In genomic region chr5:65625743-65626142, GRCh38 we compare ENCODE assay signal across 8 cellular contexts. TPM values are rescaled to one million over a fixed set of nuclear protein-coding genes. Genes with fewer than 3 reads are reported as not detected.
DNase-seq lines count a peak whose midpoint lies in the region; ATAC-seq, FAIRE-seq and TF ChIP-seq lines count a peak whose summit lies in the region.

No MANE protein-coding gene starts in this region.

- peak overlapping the region; percentile 100 for H2AFZ ChIP-seq in K562 (ENCODE audit: low read depth, low read length)

- in situ Hi-C loops in K562 (cut with MboI), result no loop called here

- TF ChIP-seq EP300 in K562 (IDR thresholded peaks at IDR 0.05; ENCODE audit: low read length), result no peak

- H3K9me1 ChIP-seq in K562 (ENCODE audit: control insufficient read depth, insufficient read depth, low read length), result no peaks in the 10 kb centered on the region

- H3K27me3 ChIP-seq in K562 (ENCODE audit: control insufficient read depth in 2 of 2, insufficient read depth in 2 of 2, low read length in 2 of 2) (no peaks in the 10 kb centered on the region), mucosa of rectum (ENCODE audit: control insufficient read depth in 2 of 2, insufficient read depth in 2 of 2, low read length in 2 of 2) (no peaks in the 10 kb centered on the region)

- intact Hi-C loops in K562 (cut with micrococcal nuclease), result loop anchor here (2.0 to 10.0 kb wide), 2 partner anchors 99 to 299 kb away; partner anchors contain the start of gene ERBIN

- DNase-seq in AG04449 (ENCODE audit: low read depth, low spot score), result no peak
- peak; percentile 11 for DNase-seq in HT-29 (ENCODE audit: low spot score)
- DNase-seq in K562 (ENCODE audit: extremely low read depth in 1 of 4, low spot score in 3 of 4), result peak; percentile 8 to 31 (median 10)
- no peak for DNase-seq in EL
- DNase-seq in nucleus accumbens (lab: John Stamatoyannopoulos, UW), result no peak
- no peak for DNase-seq in activated CD4-positive, alpha-beta T cell treated with anti-CD3 and anti-CD28 coated beads for 1 hour
- no peak for DNase-seq in NCI-H1048 (lab: John Stamatoyannopoulos, UW)

- TF ChIP-seq CTCF in AG04449 (IDR thresholded peaks at IDR 0.05; ENCODE audit: insufficient read depth, low read length, missing control alignments), result no peak
- TF ChIP-seq CTCF in K562 (IDR thresholded peaks at IDR 0.05 in 2 of 3, conservative IDR thresholded peaks at IDR 0.05 in 1 of 3; ENCODE audit: insufficient read depth in 2 of 3, low read depth in 1 of 3, low read length in 3 of 3), result no peak

- no peak for ATAC-seq in K562

- H3K4me1 ChIP-seq in K562 (replicated peaks in 1 of 2; ENCODE audit: control insufficient read depth in 2 of 2, insufficient read depth in 2 of 2, low read length in 2 of 2) (peaks cover 6 to 14% of the 10 kb centered on the region in 2 experiments), mucosa of rectum (ENCODE audit: control insufficient read depth in 2 of 2, insufficient read depth in 2 of 2, low read length in 2 of 2) (peaks cover 11 to 16% of the 10 kb centered on the region in 2 donors)

- no peaks in the 10 kb centered on the region for H3K9me3 ChIP-seq in K562 (replicated peaks; ENCODE audit: control insufficient read depth, insufficient read depth, low read depth, low read length)
- H3K9me3 ChIP-seq in mucosa of rectum (ENCODE audit: control insufficient read depth in 2 of 2, low read length in 2 of 2), result no peaks in the 10 kb centered on the region

- FAIRE-seq in K562 (lab: Jason Lieb, UNC), result no peak

- peaks cover 20% of the 10 kb centered on the region for H3K36me3 ChIP-seq in K562 (ENCODE audit: control insufficient read depth, insufficient read depth, low read length)
- peaks cover 5% of the 10 kb centered on the region in 2 donors for H3K36me3 ChIP-seq in mucosa of rectum (ENCODE audit: control insufficient read depth in 2 of 2, insufficient read depth in 2 of 2, low read length in 2 of 2)

- H3K4me3 ChIP-seq in AG04449 (ENCODE audit: low read depth, low read length) (peak overlapping the region; percentile 90), K562 (peak overlapping the region; percentile 59), mucosa of rectum (ENCODE audit: low read length in 2 of 2) (peak overlapping the region; percentile 88 to 97)

- no peak for TF ChIP-seq RAD21 in K562 (CRISPR knock-in tag; conservative IDR thresholded peaks at IDR 0.05 in 1 of 2, IDR thresholded peaks at IDR 0.05 in 1 of 2)

- POLR2A ChIA-PET in AG04449 (lab: Yijun Ruan, JAX) (no interaction called here), K562 (lab: Yijun Ruan, JAX) (interaction anchor here (0.6 to 1.5 kb wide), 3 partner anchors 17 to 95 kb away, joined by 3 to 5 read pairs (median 4); no protein-coding TSS in a partner anchor)

- peak overlapping the region; percentile 95 for H3K4me2 ChIP-seq in K562 (ENCODE audit: insufficient read depth, low read length)

- peaks cover 81% of the 10 kb centered on the region for H3K79me2 ChIP-seq in K562 (ENCODE audit: control insufficient read depth, insufficient read depth, low read length)

- peak overlapping the region; percentile 84 for H3K27ac ChIP-seq in K562 (ENCODE audit: extremely low read depth, low read depth, low read length)
- H3K27ac ChIP-seq in mucosa of rectum (ENCODE audit: low read depth in 2 of 2, low read length in 2 of 2), result no peak overlapping the region

- H3K9ac ChIP-seq in K562 (ENCODE audit: insufficient read depth in 1 of 2, low read depth in 2 of 2, low read length in 2 of 2) (peak overlapping the region in 1 of 2 experiments; percentile 91; a peak in 3 of 4 replicates), mucosa of rectum (ENCODE audit: low read depth in 1 of 2, low read length in 2 of 2) (peak overlapping the region in 1 of 2 donors; percentile 89)

- WGBS in K562 (ENCODE audit: insufficient coverage, low coverage, missing lambda C conversion rate), result 4% methylated on average over 6 of the region's 6 CpGs

- BruUV-seq in K562 (replicated peaks; lab: Mats Ljungman, UMichigan), result no TSS peak

- TF ChIP-seq POLR2A in K562 (conservative IDR thresholded peaks at IDR 0.05), result no peak

- H4K20me1 ChIP-seq in K562 (replicated peaks; ENCODE audit: control insufficient read depth, insufficient read depth, low read length), result no peaks in the 10 kb centered on the region; the same call in 1 of the 2 replicates

- CTCF ChIA-PET in AG04449 (lab: Yijun Ruan, JAX), result interaction anchor here (1.0 to 1.2 kb wide), 3 partner anchors 9 to 21 kb away, joined by 3 read pairs; no protein-coding TSS in a partner anchor
- CTCF ChIA-PET in K562 (lab: Yijun Ruan, JAX; ENCODE audit: low intra/inter-chr PET ratio), result no interaction called here

TF ChIP-seq in K562, 482 proteins besides CTCF, POLR2A, EP300 and RAD21 (continues in another document):
- peak in 2 of 3 experiments; percentile 37 to 83 for TF ChIP-seq YY1 (IDR thresholded peaks at IDR 0.05; ENCODE audit: borderline replicate concordance in 1 of 3, control insufficient read depth in 1 of 3, extremely low read depth in 1 of 3, insufficient read depth in 3 of 3, insufficient read length in 1 of 3, insufficient replicate concordance in 2 of 3, low read depth in 1 of 3, low read length in 2 of 3)
- TF ChIP-seq KAT8 (IDR thresholded peaks at IDR 0.05; ENCODE audit: low read depth), result 0 out of 2 replicates have a peak, but pooled peaks have one; percentile 64

RNA-seq across cellular contexts. Expression of gene SHLD3, which starts 0.9 kb away (rescaled TPM):
- total RNA-seq in HT-29 (2014; rRNA removed; shearing (Covaris generic)), result 1.8 and 2.5 TPM in 2 replicates
- 4.5 and 25.4 TPM in 2 replicates for total RNA-seq in K562 (2011; cell fraction: chromatin; rRNA removed; ENCODE audit: low replicate concordance)
- 2.8 and 3.0 TPM in 2 replicates for total RNA-seq in K562 (2011; cell fraction: nucleolus; rRNA removed)
- 6.5 and 9.8 TPM in 2 replicates for total RNA-seq in K562 (2011; cell fraction: nucleoplasm; rRNA removed)
- total RNA-seq in K562 (2014; rRNA removed) (3.0 and 4.8 TPM in 2 replicates), K562 (2014; rRNA removed; fragmentation: Illumina TruSeq; extraction: Trizol) (8.4 and 9.4 TPM in 2 replicates), K562 (2015; rRNA removed; fragmentation: Illumina TruSeq; extraction: Trizol) (8.1 and 8.7 TPM in 2 replicates), K562 (2021) (4.7 and 4.8 TPM in 2 replicates)
- polyA plus RNA-seq in K562 (2011; rRNA removed) (6.6 and 8.5 TPM in 2 replicates), K562 (2014; fragmentation: Illumina TruSeq; extraction: Trizol) (8.6 and 9.5 TPM in 2 replicates), K562 (2014; fragmentation: Nextera tagmentation; extraction: Ambion mirVana) (10 to 100 TPM; 12.1 to 14.5 TPM), K562 (2014; rRNA removed) (8.3 and 8.6 TPM in 2 replicates)
- 1.1 and 2.4 TPM in 2 replicates for polyA plus RNA-seq in K562 (2011; cell fraction: cytosol; rRNA removed)
- polyA plus RNA-seq in K562 (2011; cell fraction: nucleus; rRNA removed), result 1.4 and 3.2 TPM in 2 replicates
- polyA plus RNA-seq in K562 (2012), result 4.3 and 4.8 TPM in 2 replicates
- 8.3 and 10.3 TPM in 2 replicates for polyA minus RNA-seq in K562 (2011; rRNA and poly(A)+ RNA removed)
- polyA minus RNA-seq in K562 (2011; cell fraction: cytosol; rRNA and poly(A)+ RNA removed), result 1.1 and 1.5 TPM in 2 replicates
- polyA minus RNA-seq in K562 (2011; cell fraction: nucleus; rRNA and poly(A)+ RNA removed), result 4.0 and 8.0 TPM in 2 replicates

RNA-seq across cellular contexts. Expression of gene TRAPPC13, which starts 0.9 kb away (rescaled TPM):
- total RNA-seq in HT-29 (2014; rRNA removed; shearing (Covaris generic)), result 10.5 and 14.0 TPM in 2 replicates
- 12.8 and 32.0 TPM in 2 replicates for total RNA-seq in K562 (2011; cell fraction: chromatin; rRNA removed; ENCODE audit: low replicate concordance)
- total RNA-seq in K562 (2011; cell fraction: nucleolus; rRNA removed), result 3.8 and 4.5 TPM in 2 replicates
- total RNA-seq in K562 (2011; cell fraction: nucleoplasm; rRNA removed), result 8.4 and 14.3 TPM in 2 replicates
- 13.3 and 17.0 TPM in 2 replicates for total RNA-seq in K562 (2014; rRNA removed)
- 30.9 and 36.2 TPM in 2 replicates for total RNA-seq in K562 (2014; rRNA removed; fragmentation: Illumina TruSeq; extraction: Trizol)
- 21.9 and 22.2 TPM in 2 replicates for total RNA-seq in K562 (2015; rRNA removed; fragmentation: Illumina TruSeq; extraction: Trizol)
- total RNA-seq in K562 (2021), result 16.2 and 17.3 TPM in 2 replicates
- 35.3 and 43.8 TPM in 2 replicates for polyA plus RNA-seq in K562 (2011; rRNA removed)
- 4.2 and 7.8 TPM in 2 replicates for polyA plus RNA-seq in K562 (2011; cell fraction: cytosol; rRNA removed)
- polyA plus RNA-seq in K562 (2011; cell fraction: nucleus; rRNA removed), result 12.2 and 18.4 TPM in 2 replicates
- polyA plus RNA-seq in K562 (2012), result 13.8 and 15.4 TPM in 2 replicates
- 19.6 and 22.4 TPM in 2 replicates for polyA plus RNA-seq in K562 (2014; fragmentation: Illumina TruSeq; extraction: Trizol)
- polyA plus RNA-seq in K562 (2014; fragmentation: Nextera tagmentation; extraction: Ambion mirVana), result 10 to 100 TPM; 30.7 to 32.9 TPM
- 24.0 and 24.5 TPM in 2 replicates for polyA plus RNA-seq in K562 (2014; rRNA removed)
- 28.9 and 30.8 TPM in 2 replicates for polyA minus RNA-seq in K562 (2011; rRNA and poly(A)+ RNA removed)
- 6.2 and 9.4 TPM in 2 replicates for polyA minus RNA-seq in K562 (2011; cell fraction: cytosol; rRNA and poly(A)+ RNA removed)
- polyA minus RNA-seq in K562 (2011; cell fraction: nucleus; rRNA and poly(A)+ RNA removed), result 4.8 and 7.3 TPM in 2 replicates

RNA-seq across cellular contexts. Expression of gene TRIM23, which starts 1.6 kb away (rescaled TPM):
- total RNA-seq in HT-29 (2014; rRNA removed; shearing (Covaris generic)), result 3.8 and 4.4 TPM in 2 replicates
- total RNA-seq in K562 (2011; cell fraction: chromatin; rRNA removed; ENCODE audit: low replicate concordance), result 14.1 and 17.5 TPM in 2 replicates
- 4.7 and 5.8 TPM in 2 replicates for total RNA-seq in K562 (2011; cell fraction: nucleolus; rRNA removed)
- 9.1 and 9.5 TPM in 2 replicates for total RNA-seq in K562 (2011; cell fraction: nucleoplasm; rRNA removed)
- total RNA-seq in K562 (2014; rRNA removed) (5.2 and 8.5 TPM in 2 replicates), K562 (2014; rRNA removed; fragmentation: Illumina TruSeq; extraction: Trizol) (6.3 and 8.5 TPM in 2 replicates), K562 (2015; rRNA removed; fragmentation: Illumina TruSeq; extraction: Trizol) (4.3 and 4.9 TPM in 2 replicates), K562 (2021) (5.6 and 5.9 TPM in 2 replicates)
- polyA plus RNA-seq in K562 (2011; rRNA removed) (4.6 and 6.1 TPM in 2 replicates), K562 (2014; fragmentation: Illumina TruSeq; extraction: Trizol) (3.7 and 4.1 TPM in 2 replicates), K562 (2014; fragmentation: Nextera tagmentation; extraction: Ambion mirVana) (1 to 10 TPM; 2.4 to 2.6 TPM), K562 (2014; rRNA removed) (2.7 and 3.5 TPM in 2 replicates)
- 3.0 and 3.6 TPM in 2 replicates for polyA plus RNA-seq in K562 (2011; cell fraction: cytosol; rRNA removed)
- polyA plus RNA-seq in K562 (2011; cell fraction: nucleus; rRNA removed), result 8.9 and 9.7 TPM in 2 replicates
- polyA plus RNA-seq in K562 (2012), result 3.1 and 3.4 TPM in 2 replicates
- polyA minus RNA-seq in K562 (2011; rRNA and poly(A)+ RNA removed), result 20.7 and 25.4 TPM in 2 replicates
- 4.3 and 6.7 TPM in 2 replicates for polyA minus RNA-seq in K562 (2011; cell fraction: cytosol; rRNA and poly(A)+ RNA removed)
- polyA minus RNA-seq in K562 (2011; cell fraction: nucleus; rRNA and poly(A)+ RNA removed), result 13.6 and 22.2 TPM in 2 replicates

Comparison
In these comparisons a context has a peak if more than half of its experiments do, and no peak if none do; other contexts are left out.
1. DNase-seq: peak in HT-29 (single experiment) and K562 (4 of 4); none in AG04449 (single experiment), EL (single experiment), nucleus accumbens (0 of 56), activated CD4-positive, alpha-beta T cell treated with anti-CD3 and anti-CD28 coated beads for 1 hour (single experiment) and NCI-H1048 (single experiment).
2. Peak in every context shown above with its lines, with median percentiles within 50 percentile points of each other: H3K4me3 ChIP-seq.